8 cellular contexts compared by ENCODE assay signal in the genomic region with DNA sequence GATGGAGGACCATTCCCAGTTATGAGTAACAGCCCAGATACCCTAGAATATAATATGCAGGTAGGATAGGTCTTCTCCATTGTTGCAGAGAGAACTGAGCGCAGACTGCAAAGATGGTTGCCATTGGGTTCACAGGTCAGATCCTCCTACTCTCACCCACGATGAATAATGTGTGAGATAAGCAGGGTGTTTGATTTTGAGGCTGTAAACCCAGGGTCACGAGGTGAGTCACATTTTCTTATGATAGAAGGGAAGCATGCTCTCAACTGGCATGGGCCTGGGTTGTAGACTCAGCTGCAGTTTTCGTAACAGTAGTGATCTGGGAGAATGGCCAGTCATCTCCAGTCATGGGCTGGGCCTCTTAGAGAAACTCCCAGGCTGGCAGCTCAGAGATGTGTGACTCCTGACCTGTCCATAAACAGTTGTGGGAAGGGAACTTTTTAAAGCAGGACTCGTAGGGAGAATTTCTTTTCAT.
DNase-seq lines count a peak whose midpoint lies in the region; ATAC-seq, FAIRE-seq and TF ChIP-seq lines count a peak whose summit lies in the region.

No MANE protein-coding gene starts in this region.

- peaks cover 13 to 38% of the 10 kb centered on the region in 2 donors for H3K4me1 Mint-ChIP-seq in natural killer cell

- no peaks in the 10 kb centered on the region for H3K27me3 Mint-ChIP-seq in natural killer cell (ENCODE audit: low read depth in 2 of 2)

- no peaks in the 10 kb centered on the region for H3K9me3 Mint-ChIP-seq in natural killer cell

- intact Hi-C loops in natural killer cell (cut with micrococcal nuclease): no loop called here

- H3K36me3 ChIP-seq in bronchial epithelial cell (ENCODE audit: control insufficient read depth, insufficient read depth, low read length): no peaks in the 10 kb centered on the region

- FAIRE-seq in bronchial epithelial cell (lab: Jason Lieb, UNC): no peak

- peak overlapping the region; percentile 49 to 57 for H3K27ac Mint-ChIP-seq in natural killer cell

- H3K27me3 ChIP-seq in AG04450 (ENCODE audit: control insufficient read depth, insufficient read depth, low read length): peaks cover 7% of the 10 kb centered on the region
- no peaks in the 10 kb centered on the region for H3K27me3 ChIP-seq in bronchial epithelial cell (ENCODE audit: control insufficient read depth, insufficient read depth, low read length)

- DNase-seq in AG04450 (ENCODE audit: low read depth, low spot score) (peak; percentile 16), LoVo (ENCODE audit: low spot score) (peak; percentile 57), bronchial epithelial cell (ENCODE audit: low read depth) (peak; percentile 95), natural killer cell (no peak), substantia nigra (lab: John Stamatoyannopoulos, UW) (no peak), NCI-H1092 (lab: John Stamatoyannopoulos, UW) (no peak), GM10248 (ENCODE audit: extremely low spot score) (no peak)

- H3K36me3 Mint-ChIP-seq in natural killer cell: no peaks in the 10 kb centered on the region

- no peak overlapping the region for H3K27ac ChIP-seq in AG04450 (ENCODE audit: low read depth, low read length)
- H3K27ac ChIP-seq in substantia nigra (ENCODE audit: low read depth, low read length, poor library complexity, severe bottlenecking): no peak overlapping the region

- H3K9me3 ChIP-seq in AG04450 (ENCODE audit: control insufficient read depth, insufficient read depth, low read length): no peaks in the 10 kb centered on the region

- H3K4me3 ChIP-seq in AG04450 (ENCODE audit: low read depth, low read length): no peak overlapping the region
- no peak overlapping the region for H3K4me3 ChIP-seq in bronchial epithelial cell (ENCODE audit: low read depth, low read length)

- no peak for TF ChIP-seq CTCF in AG04450 (IDR thresholded peaks at IDR 0.05; ENCODE audit: low read depth, low read length)
- no peak for TF ChIP-seq CTCF in bronchial epithelial cell (IDR thresholded peaks at IDR 0.05; ENCODE audit: insufficient read depth, low read length, severe bottlenecking)
- TF ChIP-seq CTCF in natural killer cell (IDR thresholded peaks at IDR 0.05): no peak
- TF ChIP-seq CTCF in GM10248 (IDR thresholded peaks at IDR 0.05; ENCODE audit: control extremely low read depth, extremely low read depth, low read depth, missing control alignments): no peak

- CTCF ChIA-PET in AG04450 (lab: Charles Lee): no interaction called here
- CTCF ChIA-PET in GM10248 (lab: Yijun Ruan, JAX): interaction anchor here (1.0 kb wide), 1 partner anchor 16 kb away, joined by 3 read pairs; no protein-coding TSS in a partner anchor

- peak overlapping the region; percentile 17 for H3K4me3 Mint-ChIP-seq in natural killer cell

- POLR2A ChIA-PET in AG04450 (lab: Yijun Ruan, JAX) (no interaction called here), GM10248 (lab: Yijun Ruan, JAX) (no interaction called here)

- ATAC-seq in natural killer cell (peak; percentile 58 to 96 (median 91)), HG03457 (IDR thresholded peaks at IDR 0.05; ENCODE audit: unreplicated experiment) (no peak)

Comparison
In these comparisons a context has a peak if more than half of its experiments do, and no peak if none do; other contexts are left out.
1. DNase-seq: peak in AG04450 (single experiment), LoVo (single experiment) and bronchial epithelial cell (single experiment); none in natural killer cell (single experiment), substantia nigra (0 of 49), NCI-H1092 (single experiment) and GM10248 (single experiment).